ENCODE assay signal across 23 cellular contexts in genomic region chr4:26648260-26648659, GRCh38.
"Had no signal": no experiment of that assay in that cellular context is flagged by ENCODE, and none has a peak within 500 bp of the region (broad histone marks: within the 10 kb centered on the region; RNA-seq: fewer than 3 reads in every experiment).

No MANE protein-coding gene starts in this region.

- H3K27ac ChIP-seq: adrenal gland, cardiac muscle cell, hepatocyte, left lung, prostate gland, skin epidermis, suprapubic skin, transverse colon, uterus had no signal

- H3K79me2 ChIP-seq: hepatocyte had no signal

- H3K4me1 ChIP-seq: adrenal gland, left lung, prostate gland, suprapubic skin, transverse colon, uterus had no signal

- H3K4me3 ChIP-seq: adrenal gland, cardiac muscle cell, hepatocyte, left lung, prostate gland, skin epidermis, suprapubic skin, transverse colon, uterus had no signal

- DNase-seq: activated CD4-positive, alpha-beta T cell treated with anti-CD3 and anti-CD28 coated beads, Interleukin-2, amount 50 U/mL, for 1 hour; activated CD4-positive, CD25-positive, alpha-beta regulatory T cell treated with anti-CD3 and anti-CD28 coated beads, Interleukin-2, amount 50 U/mL, for 72 hours; activated CD8-positive, alpha-beta memory T cell treated with anti-CD3 and anti-CD28 coated beads for 24 hours; activated CD8-positive, alpha-beta memory T cell treated with anti-CD3 and anti-CD28 coated beads, Interleukin-2, amount 50 U/mL, for 48 hours; activated effector memory CD4-positive, alpha-beta T cell treated with anti-CD3 and anti-CD28 coated beads, Interleukin-2, amount 50 U/mL, for 16 hours; activated T-cell treated with anti-CD3 and anti-CD28 coated beads, Interleukin-2, amount 50 U/mL, for 48 hours; adrenal gland; effector memory CD8-positive, alpha-beta T cell; foreskin fibroblast; kidney; left lung; midbrain; right cardiac atrium; stimulated activated CD4-positive, alpha-beta T cell treated with anti-CD3 and anti-CD28 coated beads, Interleukin-4, amount 100 ng/mL, for 1 hour; stimulated activated naive CD8-positive, alpha-beta T cell treated with anti-CD3 and anti-CD28 coated beads, Interleukin-15, amount 100 ng/mL, for 72 hours; transverse colon; uterus had no signal

- H3K4me2 ChIP-seq: hepatocyte had no signal

- H3K36me3 ChIP-seq: adrenal gland, cardiac muscle cell, left lung, prostate gland, suprapubic skin, transverse colon, uterus had no signal

- H3K27me3 ChIP-seq: adrenal gland, cardiac muscle cell, hepatocyte, left lung, suprapubic skin, transverse colon, uterus had no signal

- H3K9me3 ChIP-seq: adrenal gland, prostate gland, suprapubic skin, uterus had no signal

- H2AFZ ChIP-seq: hepatocyte had no signal

- ATAC-seq: activated naive CD4-positive, alpha-beta T cell treated with anti-CD3 and anti-CD28 coated beads, Interleukin-2, amount 50 U/mL, for 72 hours; effector memory CD8-positive, alpha-beta T cell; left lung; right cardiac atrium; stimulated activated naive CD8-positive, alpha-beta T cell treated with anti-CD3 and anti-CD28 coated beads, Interleukin-15, amount 100 ng/mL, for 72 hours had no signal
